ENCODE assay signal across 31 cellular contexts in genomic region chr1:189305279-189305678, GRCh38.
DNase-seq lines count a peak whose midpoint lies in the region; FAIRE-seq and TF ChIP-seq lines count a peak whose summit lies in the region.
"Had no signal": no experiment of that assay in that cellular context is flagged by ENCODE, and none has a peak within 500 bp of the region (broad histone marks: within the 10 kb centered on the region; RNA-seq: fewer than 3 reads in every experiment).

No MANE protein-coding gene starts in this region.

- TF ChIP-seq CTCF in endothelial cell of umbilical vein (IDR thresholded peaks at IDR 0.05; ENCODE audit: extremely low read depth in 1 of 2, insufficient read depth in 1 of 2, low read depth in 1 of 2, low read length in 2 of 2) (no peak), neural cell (IDR thresholded peaks at IDR 0.05; ENCODE audit: poor library complexity, severe bottlenecking) (no peak)

- no peak for TF ChIP-seq RAD21 in neural cell (conservative IDR thresholded peaks at IDR 0.05)

- H2AFZ ChIP-seq in endothelial cell of umbilical vein (ENCODE audit: low read depth, low read length): no peak overlapping the region
- no peak overlapping the region for H2AFZ ChIP-seq in neural cell (ENCODE audit: low read depth, low read length)

- no peak overlapping the region for H3K4me3 ChIP-seq in endothelial cell of umbilical vein (replicated peaks in 1 of 3; ENCODE audit: insufficient read depth in 1 of 3, low read depth in 1 of 3, low read length in 3 of 3)
- no peak overlapping the region for H3K4me3 ChIP-seq in neural cell (ENCODE audit: low read length)
- no peak overlapping the region for H3K4me3 ChIP-seq in SJCRH30
- H3K4me3 ChIP-seq: A549; BLaER1; BLaER1 treated with 17β-estradiol and CSF1 and Interleukin-3, amounts not matched to agents 10 nM and 100 nM had no signal

- no peaks in the 10 kb centered on the region for H3K9me3 ChIP-seq in endothelial cell of umbilical vein (replicated peaks; ENCODE audit: control insufficient read depth, insufficient read depth, low read length)
- H3K9me3 ChIP-seq in neural cell (ENCODE audit: low read length): no peaks in the 10 kb centered on the region
- no peaks in the 10 kb centered on the region for H3K9me3 ChIP-seq in SJCRH30 (replicated peaks)
- H3K9me3 ChIP-seq: A549; BE2C; BLaER1; BLaER1 treated with 17β-estradiol and CSF1 and Interleukin-3, amounts not matched to agents 10 nM and 100 nM; Caco-2 had no signal

- FAIRE-seq in endothelial cell of umbilical vein (lab: Jason Lieb, UNC): no peak
- FAIRE-seq: A549 had no signal

- CTCF ChIA-PET in endothelial cell of umbilical vein (lab: Charles Lee): no interaction called here

- POLR2A ChIA-PET in endothelial cell of umbilical vein (lab: Charles Lee): no interaction called here

- H3K9ac ChIP-seq in endothelial cell of umbilical vein (replicated peaks; ENCODE audit: extremely low read depth, insufficient read depth, low read length) (no peak overlapping the region), neural cell (ENCODE audit: low read length) (no peak overlapping the region)
- H3K9ac ChIP-seq: BLaER1; BLaER1 treated with 17β-estradiol and CSF1 and Interleukin-3, amounts not matched to agents 10 nM and 100 nM had no signal

- DNase-seq in NCI-H69 (lab: John Stamatoyannopoulos, UW) (peak; percentile 23), endothelial cell of umbilical vein (ENCODE audit: low read depth, low spot score) (peak; percentile 21), cerebellar cortex (ENCODE audit: low spot score) (no peak), SJCRH30 (no peak), retina (no peak)
- DNase-seq: 8988T; ACHN; AML-193; BE2C; C1 segment of cervical spinal cord; Caco-2; Calu3; CD4-positive, alpha-beta memory T cell; CD4-positive, alpha-beta T cell; CD4-positive, CD25-positive, alpha-beta regulatory T cell; CD8-positive, alpha-beta memory T cell; CD8-positive, alpha-beta T cell; COR-L47; DMS 273 treated with DMSO at 0.1 percent for 48 hours; DMS153; DMS53; DMS79; DMS79 treated with DMSO at 0.1 percent for 48 hours; DND-41; EL had no signal

- no TSS peak for BruUV-seq in endothelial cell of umbilical vein (replicated peaks; lab: Mats Ljungman, UMichigan)

- no peaks in the 10 kb centered on the region for H4K20me1 ChIP-seq in endothelial cell of umbilical vein (replicated peaks; ENCODE audit: control insufficient read depth, extremely low read depth, insufficient read depth, low read length)
- no peaks in the 10 kb centered on the region for H4K20me1 ChIP-seq in neural cell (ENCODE audit: insufficient read depth)
- H4K20me1 ChIP-seq: BLaER1; BLaER1 treated with 17β-estradiol and CSF1 and Interleukin-3, amounts not matched to agents 10 nM and 100 nM had no signal

- no peaks in the 10 kb centered on the region for H3K27me3 ChIP-seq in endothelial cell of umbilical vein (ENCODE audit: control insufficient read depth in 2 of 2, insufficient read depth in 2 of 2, low read length in 2 of 2)
- no peaks in the 10 kb centered on the region for H3K27me3 ChIP-seq in neural cell (ENCODE audit: insufficient read depth, low read depth, low read length)
- H3K27me3 ChIP-seq in SJCRH30: no peaks in the 10 kb centered on the region
- H3K27me3 ChIP-seq: BE2C; BLaER1; BLaER1 treated with 17β-estradiol and CSF1 and Interleukin-3, amounts not matched to agents 10 nM and 100 nM had no signal

- no peaks in the 10 kb centered on the region for H3K36me3 ChIP-seq in endothelial cell of umbilical vein (ENCODE audit: control insufficient read depth in 2 of 2, extremely low read depth in 1 of 2, insufficient read depth in 2 of 2, low read length in 2 of 2)
- H3K36me3 ChIP-seq in neural cell (ENCODE audit: insufficient read depth, low read length): no peaks in the 10 kb centered on the region
- H3K36me3 ChIP-seq in SJCRH30: no peaks in the 10 kb centered on the region
- H3K36me3 ChIP-seq: BE2C; BLaER1; BLaER1 treated with 17β-estradiol and CSF1 and Interleukin-3, amounts not matched to agents 10 nM and 100 nM had no signal

- TF ChIP-seq EP300 in neural cell (conservative IDR thresholded peaks at IDR 0.05; ENCODE audit: poor library complexity, severe bottlenecking): peak; percentile 91

- H3K79me2 ChIP-seq in endothelial cell of umbilical vein (ENCODE audit: control insufficient read depth, insufficient read depth, low read length): no peaks in the 10 kb centered on the region
- H3K79me2 ChIP-seq in neural cell (replicated peaks; ENCODE audit: insufficient read depth, low read length): no peaks in the 10 kb centered on the region

- intact Hi-C loops in endothelial cell of umbilical vein (cut with micrococcal nuclease): no loop called here

- H3K27ac ChIP-seq in endothelial cell of umbilical vein (ENCODE audit: insufficient read depth, low read depth, low read length) (no peak overlapping the region), neural cell (ENCODE audit: low read length) (no peak overlapping the region), SJCRH30 (no peak overlapping the region)
- H3K27ac ChIP-seq: 22Rv1; A549; BLaER1; BLaER1 treated with 17β-estradiol and CSF1 and Interleukin-3, amounts not matched to agents 10 nM and 100 nM; C4-2B had no signal

- dilution Hi-C loops in endothelial cell of umbilical vein (cut with MboI; ENCODE audit: extremely low pct_ligation_motif_present, low sequenced_read_pairs): no loop called here

- H3K9me2 ChIP-seq in neural cell (ENCODE audit: insufficient read depth, low read length): no peaks in the 10 kb centered on the region

- H3K4me2 ChIP-seq in endothelial cell of umbilical vein (ENCODE audit: insufficient read depth, low read length) (no peak overlapping the region), neural cell (ENCODE audit: low read length) (no peak overlapping the region)
- H3K4me2 ChIP-seq: A549; BLaER1; BLaER1 treated with 17β-estradiol and CSF1 and Interleukin-3, amounts not matched to agents 10 nM and 100 nM had no signal

- H3K4me1 ChIP-seq in endothelial cell of umbilical vein (ENCODE audit: control insufficient read depth, extremely low read depth, insufficient read depth, low read length): no peaks in the 10 kb centered on the region
- no peaks in the 10 kb centered on the region for H3K4me1 ChIP-seq in SJCRH30
- H3K4me1 ChIP-seq: A549; BE2C; BLaER1; BLaER1 treated with 17β-estradiol and CSF1 and Interleukin-3, amounts not matched to agents 10 nM and 100 nM; Caco-2 had no signal

- TF ChIP-seq POLR2A in endothelial cell of umbilical vein (IDR thresholded peaks at IDR 0.05; ENCODE audit: low read depth, low read length): no peak

- H3F3A ChIP-seq in neural cell (ENCODE audit: insufficient read depth, low read length, poor library complexity, severe bottlenecking): no peaks in the 10 kb centered on the region

- no peaks in the 10 kb centered on the region for H3K9me1 ChIP-seq in endothelial cell of umbilical vein (replicated peaks; ENCODE audit: control insufficient read depth, extremely low read depth, insufficient read depth, low read length)

TF ChIP-seq in endothelial cell of umbilical vein, 7 proteins besides CTCF, POLR2A, EP300 and RAD21:
- TF ChIP-seq MAX (IDR thresholded peaks at IDR 0.05; ENCODE audit: insufficient read depth, insufficient read length) (no peak), GATA2 (IDR thresholded peaks at IDR 0.05; ENCODE audit: insufficient read depth, insufficient read length, low read depth, low read length) (no peak), MYC (IDR thresholded peaks at IDR 0.05; ENCODE audit: low read depth, low read length) (no peak), EZH2 (IDR thresholded peaks at IDR 0.05; ENCODE audit: borderline replicate concordance, low read depth, low read length, severe bottlenecking) (no peak), JUN (IDR thresholded peaks at IDR 0.05; ENCODE audit: borderline replicate concordance, insufficient read depth, insufficient read length, low read depth) (no peak), FOS (IDR thresholded peaks at IDR 0.05; ENCODE audit: borderline replicate concordance, insufficient read depth, low read length) (no peak), POLR2AphosphoS5 (IDR thresholded peaks at IDR 0.05; ENCODE audit: insufficient read depth, low read depth, low read length) (no peak)

TF ChIP-seq in neural cell, 6 proteins besides CTCF, POLR2A, EP300 and RAD21:
- TF ChIP-seq TAF1 (IDR thresholded peaks at IDR 0.05; ENCODE audit: low read depth) (no peak), EZH2 (IDR thresholded peaks at IDR 0.05; ENCODE audit: borderline replicate concordance, insufficient read depth, low read length, poor library complexity, severe bottlenecking) (no peak), MXI1 (conservative IDR thresholded peaks at IDR 0.05; ENCODE audit: poor library complexity, severe bottlenecking) (no peak), POLR2AphosphoS5 (IDR thresholded peaks at IDR 0.05) (peak; percentile 70), SMC3 (conservative IDR thresholded peaks at IDR 0.05; ENCODE audit: poor library complexity) (no peak)
- TF ChIP-seq, protein P1, sequence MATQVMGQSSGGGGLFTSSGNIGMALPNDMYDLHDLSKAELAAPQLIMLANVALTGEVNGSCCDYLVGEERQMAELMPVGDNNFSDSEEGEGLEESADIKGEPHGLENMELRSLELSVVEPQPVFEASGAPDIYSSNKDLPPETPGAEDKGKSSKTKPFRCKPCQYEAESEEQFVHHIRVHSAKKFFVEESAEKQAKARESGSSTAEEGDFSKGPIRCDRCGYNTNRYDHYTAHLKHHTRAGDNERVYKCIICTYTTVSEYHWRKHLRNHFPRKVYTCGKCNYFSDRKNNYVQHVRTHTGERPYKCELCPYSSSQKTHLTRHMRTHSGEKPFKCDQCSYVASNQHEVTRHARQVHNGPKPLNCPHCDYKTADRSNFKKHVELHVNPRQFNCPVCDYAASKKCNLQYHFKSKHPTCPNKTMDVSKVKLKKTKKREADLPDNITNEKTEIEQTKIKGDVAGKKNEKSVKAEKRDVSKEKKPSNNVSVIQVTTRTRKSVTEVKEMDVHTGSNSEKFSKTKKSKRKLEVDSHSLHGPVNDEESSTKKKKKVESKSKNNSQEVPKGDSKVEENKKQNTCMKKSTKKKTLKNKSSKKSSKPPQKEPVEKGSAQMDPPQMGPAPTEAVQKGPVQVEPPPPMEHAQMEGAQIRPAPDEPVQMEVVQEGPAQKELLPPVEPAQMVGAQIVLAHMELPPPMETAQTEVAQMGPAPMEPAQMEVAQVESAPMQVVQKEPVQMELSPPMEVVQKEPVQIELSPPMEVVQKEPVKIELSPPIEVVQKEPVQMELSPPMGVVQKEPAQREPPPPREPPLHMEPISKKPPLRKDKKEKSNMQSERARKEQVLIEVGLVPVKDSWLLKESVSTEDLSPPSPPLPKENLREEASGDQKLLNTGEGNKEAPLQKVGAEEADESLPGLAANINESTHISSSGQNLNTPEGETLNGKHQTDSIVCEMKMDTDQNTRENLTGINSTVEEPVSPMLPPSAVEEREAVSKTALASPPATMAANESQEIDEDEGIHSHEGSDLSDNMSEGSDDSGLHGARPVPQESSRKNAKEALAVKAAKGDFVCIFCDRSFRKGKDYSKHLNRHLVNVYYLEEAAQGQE (IDR thresholded peaks at IDR 0.05; ENCODE audit: borderline replicate concordance): peak; percentile 68

Comparison
In these comparisons a context has a peak if more than half of its experiments do, and no peak if none do; other contexts are left out.
1. DNase-seq: peak in NCI-H69 (single experiment) and endothelial cell of umbilical vein (single experiment); none in cerebellar cortex (single experiment), SJCRH30 (0 of 2) and retina (single experiment).